1 cellular context compared by ENCODE assay signal in the genomic region with DNA sequence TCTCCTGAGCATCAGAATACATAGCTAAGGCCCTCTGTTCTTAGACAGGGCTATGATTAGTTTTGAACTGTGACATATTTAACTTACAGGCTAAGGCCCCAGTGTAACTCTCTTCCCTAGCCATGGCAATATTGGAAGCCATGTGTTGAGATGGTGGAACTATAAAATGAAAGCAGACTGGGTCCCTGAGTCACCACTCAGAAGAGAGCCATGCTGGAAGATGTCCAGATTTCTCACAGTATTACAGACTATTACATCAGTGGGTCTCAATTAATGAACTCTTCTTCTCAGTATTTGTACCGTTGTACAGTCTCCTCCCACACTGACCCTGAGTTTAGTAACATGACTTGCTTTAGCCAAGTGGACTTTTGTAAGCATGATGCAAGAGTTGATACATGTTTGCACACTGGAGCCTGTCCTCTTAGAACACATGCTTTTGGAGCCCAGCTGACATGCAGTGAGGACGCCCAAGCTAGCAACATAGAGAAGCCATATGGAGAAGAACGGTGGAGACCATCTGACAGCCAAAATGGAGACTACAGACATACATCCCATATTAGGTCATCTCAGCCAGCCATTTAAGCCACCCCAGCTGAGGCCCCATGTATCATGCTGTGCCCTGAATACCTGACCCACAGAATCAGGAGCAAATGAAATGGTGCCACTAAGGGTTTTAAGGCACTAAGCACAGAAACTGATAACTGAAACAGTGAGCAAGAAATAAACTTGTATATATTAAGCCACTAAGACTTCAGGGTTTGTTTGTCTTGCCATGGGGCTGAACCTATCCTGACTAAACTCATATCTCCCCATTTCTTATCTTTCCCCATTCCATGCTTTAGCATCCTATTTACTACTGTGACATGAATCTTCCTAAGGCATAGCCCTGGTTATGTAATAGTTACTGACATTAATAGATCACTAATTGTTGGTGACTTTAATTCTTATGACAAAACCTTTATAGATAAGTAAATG.
TF ChIP-seq lines count a peak whose summit lies in the region.

No MANE protein-coding gene starts in this region.

TF ChIP-seq in HepG2, 621 proteins besides CTCF, POLR2A, EP300 and RAD21 (continued from another document and continues in another):
- TF ChIP-seq CAMTA2 (CRISPR knock-in tag; IDR thresholded peaks at IDR 0.05; ENCODE audit: borderline replicate concordance), result no peak
- no peak for TF ChIP-seq SRF (IDR thresholded peaks at IDR 0.05; ENCODE audit: low read depth, low read length)
- no peak for TF ChIP-seq ZNF432 (CRISPR knock-in tag; IDR thresholded peaks at IDR 0.05; ENCODE audit: borderline replicate concordance)
- TF ChIP-seq MEIS2 (CRISPR knock-in tag; IDR thresholded peaks at IDR 0.05), result 0 out of 2 replicates have a peak, but pooled peaks have one; percentile 40
- TF ChIP-seq, protein P1, sequence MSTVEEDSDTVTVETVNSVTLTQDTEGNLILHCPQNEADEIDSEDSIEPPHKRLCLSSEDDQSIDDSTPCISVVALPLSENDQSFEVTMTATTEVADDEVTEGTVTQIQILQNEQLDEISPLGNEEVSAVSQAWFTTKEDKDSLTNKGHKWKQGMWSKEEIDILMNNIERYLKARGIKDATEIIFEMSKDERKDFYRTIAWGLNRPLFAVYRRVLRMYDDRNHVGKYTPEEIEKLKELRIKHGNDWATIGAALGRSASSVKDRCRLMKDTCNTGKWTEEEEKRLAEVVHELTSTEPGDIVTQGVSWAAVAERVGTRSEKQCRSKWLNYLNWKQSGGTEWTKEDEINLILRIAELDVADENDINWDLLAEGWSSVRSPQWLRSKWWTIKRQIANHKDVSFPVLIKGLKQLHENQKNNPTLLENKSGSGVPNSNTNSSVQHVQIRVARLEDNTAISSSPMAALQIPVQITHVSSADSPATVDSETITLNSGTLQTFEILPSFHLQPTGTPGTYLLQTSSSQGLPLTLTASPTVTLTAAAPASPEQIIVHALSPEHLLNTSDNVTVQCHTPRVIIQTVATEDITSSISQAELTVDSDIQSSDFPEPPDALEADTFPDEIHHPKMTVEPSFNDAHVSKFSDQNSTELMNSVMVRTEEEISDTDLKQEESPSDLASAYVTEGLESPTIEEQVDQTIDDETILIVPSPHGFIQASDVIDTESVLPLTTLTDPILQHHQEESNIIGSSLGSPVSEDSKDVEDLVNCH (CRISPR knock-in tag; IDR thresholded peaks at IDR 0.05), result no peak
- TF ChIP-seq, protein P2, sequence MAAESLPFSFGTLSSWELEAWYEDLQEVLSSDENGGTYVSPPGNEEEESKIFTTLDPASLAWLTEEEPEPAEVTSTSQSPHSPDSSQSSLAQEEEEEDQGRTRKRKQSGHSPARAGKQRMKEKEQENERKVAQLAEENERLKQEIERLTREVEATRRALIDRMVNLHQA (CRISPR knock-in tag; IDR thresholded peaks at IDR 0.05), result peak; percentile 97
- TF ChIP-seq ZNF598 (CRISPR knock-in tag; IDR thresholded peaks at IDR 0.05; ENCODE audit: borderline replicate concordance), result no peak
- peak; percentile 97 for TF ChIP-seq NFKBIZ (CRISPR knock-in tag; IDR thresholded peaks at IDR 0.05)
- TF ChIP-seq, protein P3, sequence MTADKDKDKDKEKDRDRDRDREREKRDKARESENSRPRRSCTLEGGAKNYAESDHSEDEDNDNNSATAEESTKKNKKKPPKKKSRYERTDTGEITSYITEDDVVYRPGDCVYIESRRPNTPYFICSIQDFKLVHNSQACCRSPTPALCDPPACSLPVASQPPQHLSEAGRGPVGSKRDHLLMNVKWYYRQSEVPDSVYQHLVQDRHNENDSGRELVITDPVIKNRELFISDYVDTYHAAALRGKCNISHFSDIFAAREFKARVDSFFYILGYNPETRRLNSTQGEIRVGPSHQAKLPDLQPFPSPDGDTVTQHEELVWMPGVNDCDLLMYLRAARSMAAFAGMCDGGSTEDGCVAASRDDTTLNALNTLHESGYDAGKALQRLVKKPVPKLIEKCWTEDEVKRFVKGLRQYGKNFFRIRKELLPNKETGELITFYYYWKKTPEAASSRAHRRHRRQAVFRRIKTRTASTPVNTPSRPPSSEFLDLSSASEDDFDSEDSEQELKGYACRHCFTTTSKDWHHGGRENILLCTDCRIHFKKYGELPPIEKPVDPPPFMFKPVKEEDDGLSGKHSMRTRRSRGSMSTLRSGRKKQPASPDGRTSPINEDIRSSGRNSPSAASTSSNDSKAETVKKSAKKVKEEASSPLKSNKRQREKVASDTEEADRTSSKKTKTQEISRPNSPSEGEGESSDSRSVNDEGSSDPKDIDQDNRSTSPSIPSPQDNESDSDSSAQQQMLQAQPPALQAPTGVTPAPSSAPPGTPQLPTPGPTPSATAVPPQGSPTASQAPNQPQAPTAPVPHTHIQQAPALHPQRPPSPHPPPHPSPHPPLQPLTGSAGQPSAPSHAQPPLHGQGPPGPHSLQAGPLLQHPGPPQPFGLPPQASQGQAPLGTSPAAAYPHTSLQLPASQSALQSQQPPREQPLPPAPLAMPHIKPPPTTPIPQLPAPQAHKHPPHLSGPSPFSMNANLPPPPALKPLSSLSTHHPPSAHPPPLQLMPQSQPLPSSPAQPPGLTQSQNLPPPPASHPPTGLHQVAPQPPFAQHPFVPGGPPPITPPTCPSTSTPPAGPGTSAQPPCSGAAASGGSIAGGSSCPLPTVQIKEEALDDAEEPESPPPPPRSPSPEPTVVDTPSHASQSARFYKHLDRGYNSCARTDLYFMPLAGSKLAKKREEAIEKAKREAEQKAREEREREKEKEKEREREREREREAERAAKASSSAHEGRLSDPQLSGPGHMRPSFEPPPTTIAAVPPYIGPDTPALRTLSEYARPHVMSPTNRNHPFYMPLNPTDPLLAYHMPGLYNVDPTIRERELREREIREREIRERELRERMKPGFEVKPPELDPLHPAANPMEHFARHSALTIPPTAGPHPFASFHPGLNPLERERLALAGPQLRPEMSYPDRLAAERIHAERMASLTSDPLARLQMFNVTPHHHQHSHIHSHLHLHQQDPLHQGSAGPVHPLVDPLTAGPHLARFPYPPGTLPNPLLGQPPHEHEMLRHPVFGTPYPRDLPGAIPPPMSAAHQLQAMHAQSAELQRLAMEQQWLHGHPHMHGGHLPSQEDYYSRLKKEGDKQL (CRISPR knock-in tag; IDR thresholded peaks at IDR 0.05; ENCODE audit: low read depth), result peak; percentile 76; the same call in 1 of the 2 replicates
- TF ChIP-seq GABPA (IDR thresholded peaks at IDR 0.05; ENCODE audit: low read depth, low read length), result no peak
- TF ChIP-seq GABPA (CRISPR knock-in tag; IDR thresholded peaks at IDR 0.05; ENCODE audit: low read depth), result no peak
- TF ChIP-seq ZNF333 (CRISPR knock-in tag; IDR thresholded peaks at IDR 0.05; ENCODE audit: borderline replicate concordance), result no peak
- no peak for TF ChIP-seq ZNF234 (CRISPR knock-in tag; conservative IDR thresholded peaks at IDR 0.05)
- peak; percentile 95 for TF ChIP-seq FOXJ3 (CRISPR knock-in tag; IDR thresholded peaks at IDR 0.05; ENCODE audit: borderline replicate concordance)
- no peak; the same call in 1 of the 2 replicates for TF ChIP-seq HCFC1 (IDR thresholded peaks at IDR 0.05; ENCODE audit: low read depth, low read length)
- TF ChIP-seq, protein P4, sequence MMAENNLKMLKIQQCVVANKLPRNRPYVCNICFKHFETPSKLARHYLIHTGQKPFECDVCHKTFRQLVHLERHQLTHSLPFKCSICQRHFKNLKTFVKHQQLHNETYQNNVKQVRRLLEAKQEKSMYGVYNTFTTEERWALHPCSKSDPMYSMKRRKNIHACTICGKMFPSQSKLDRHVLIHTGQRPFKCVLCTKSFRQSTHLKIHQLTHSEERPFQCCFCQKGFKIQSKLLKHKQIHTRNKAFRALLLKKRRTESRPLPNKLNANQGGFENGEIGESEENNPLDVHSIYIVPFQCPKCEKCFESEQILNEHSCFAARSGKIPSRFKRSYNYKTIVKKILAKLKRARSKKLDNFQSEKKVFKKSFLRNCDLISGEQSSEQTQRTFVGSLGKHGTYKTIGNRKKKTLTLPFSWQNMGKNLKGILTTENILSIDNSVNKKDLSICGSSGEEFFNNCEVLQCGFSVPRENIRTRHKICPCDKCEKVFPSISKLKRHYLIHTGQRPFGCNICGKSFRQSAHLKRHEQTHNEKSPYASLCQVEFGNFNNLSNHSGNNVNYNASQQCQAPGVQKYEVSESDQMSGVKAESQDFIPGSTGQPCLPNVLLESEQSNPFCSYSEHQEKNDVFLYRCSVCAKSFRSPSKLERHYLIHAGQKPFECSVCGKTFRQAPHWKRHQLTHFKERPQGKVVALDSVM (CRISPR knock-in tag; IDR thresholded peaks at IDR 0.05), result 0 out of 2 replicates have a peak, but pooled peaks have one; percentile 38
- 0 out of 2 replicates have a peak, but pooled peaks have one; percentile 21 for TF ChIP-seq FOXA1 (IDR thresholded peaks at IDR 0.05)
- peak; percentile 94 for TF ChIP-seq FOXA1 (CRISPR knock-in tag; IDR thresholded peaks at IDR 0.05)
- TF ChIP-seq, protein P5, sequence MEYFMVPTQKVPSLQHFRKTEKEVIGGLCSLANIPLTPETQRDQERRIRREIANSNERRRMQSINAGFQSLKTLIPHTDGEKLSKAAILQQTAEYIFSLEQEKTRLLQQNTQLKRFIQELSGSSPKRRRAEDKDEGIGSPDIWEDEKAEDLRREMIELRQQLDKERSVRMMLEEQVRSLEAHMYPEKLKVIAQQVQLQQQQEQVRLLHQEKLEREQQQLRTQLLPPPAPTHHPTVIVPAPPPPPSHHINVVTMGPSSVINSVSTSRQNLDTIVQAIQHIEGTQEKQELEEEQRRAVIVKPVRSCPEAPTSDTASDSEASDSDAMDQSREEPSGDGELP (IDR thresholded peaks at IDR 0.05; ENCODE audit: borderline replicate concordance, low read depth), result peak; percentile 98
- 0 out of 2 replicates have a peak, but pooled peaks have one; percentile 14 for TF ChIP-seq ONECUT2 (CRISPR knock-in tag; IDR thresholded peaks at IDR 0.05)
- TF ChIP-seq ZBTB1 (CRISPR knock-in tag; IDR thresholded peaks at IDR 0.05; ENCODE audit: borderline replicate concordance), result no peak
- TF ChIP-seq PPARG (CRISPR knock-in tag; conservative IDR thresholded peaks at IDR 0.05), result 0 out of 2 replicates have a peak, but pooled peaks have one; percentile 27
- TF ChIP-seq, protein P6, sequence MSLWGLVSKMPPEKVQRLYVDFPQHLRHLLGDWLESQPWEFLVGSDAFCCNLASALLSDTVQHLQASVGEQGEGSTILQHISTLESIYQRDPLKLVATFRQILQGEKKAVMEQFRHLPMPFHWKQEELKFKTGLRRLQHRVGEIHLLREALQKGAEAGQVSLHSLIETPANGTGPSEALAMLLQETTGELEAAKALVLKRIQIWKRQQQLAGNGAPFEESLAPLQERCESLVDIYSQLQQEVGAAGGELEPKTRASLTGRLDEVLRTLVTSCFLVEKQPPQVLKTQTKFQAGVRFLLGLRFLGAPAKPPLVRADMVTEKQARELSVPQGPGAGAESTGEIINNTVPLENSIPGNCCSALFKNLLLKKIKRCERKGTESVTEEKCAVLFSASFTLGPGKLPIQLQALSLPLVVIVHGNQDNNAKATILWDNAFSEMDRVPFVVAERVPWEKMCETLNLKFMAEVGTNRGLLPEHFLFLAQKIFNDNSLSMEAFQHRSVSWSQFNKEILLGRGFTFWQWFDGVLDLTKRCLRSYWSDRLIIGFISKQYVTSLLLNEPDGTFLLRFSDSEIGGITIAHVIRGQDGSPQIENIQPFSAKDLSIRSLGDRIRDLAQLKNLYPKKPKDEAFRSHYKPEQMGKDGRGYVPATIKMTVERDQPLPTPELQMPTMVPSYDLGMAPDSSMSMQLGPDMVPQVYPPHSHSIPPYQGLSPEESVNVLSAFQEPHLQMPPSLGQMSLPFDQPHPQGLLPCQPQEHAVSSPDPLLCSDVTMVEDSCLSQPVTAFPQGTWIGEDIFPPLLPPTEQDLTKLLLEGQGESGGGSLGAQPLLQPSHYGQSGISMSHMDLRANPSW (CRISPR knock-in tag; IDR thresholded peaks at IDR 0.05; ENCODE audit: borderline replicate concordance), result no peak
- peak; percentile 60 for TF ChIP-seq TCF7 (IDR thresholded peaks at IDR 0.05; ENCODE audit: low read depth)
- no peak for TF ChIP-seq HNRNPL (IDR thresholded peaks at IDR 0.05; ENCODE audit: low read depth, low read length)
- TF ChIP-seq ZNF703 (CRISPR knock-in tag; IDR thresholded peaks at IDR 0.05; ENCODE audit: borderline replicate concordance), result 0 out of 2 replicates have a peak, but pooled peaks have one; percentile 41
- TF ChIP-seq KDM5B (CRISPR knock-in tag; IDR thresholded peaks at IDR 0.05; ENCODE audit: borderline replicate concordance), result no peak
- TF ChIP-seq, protein P7, sequence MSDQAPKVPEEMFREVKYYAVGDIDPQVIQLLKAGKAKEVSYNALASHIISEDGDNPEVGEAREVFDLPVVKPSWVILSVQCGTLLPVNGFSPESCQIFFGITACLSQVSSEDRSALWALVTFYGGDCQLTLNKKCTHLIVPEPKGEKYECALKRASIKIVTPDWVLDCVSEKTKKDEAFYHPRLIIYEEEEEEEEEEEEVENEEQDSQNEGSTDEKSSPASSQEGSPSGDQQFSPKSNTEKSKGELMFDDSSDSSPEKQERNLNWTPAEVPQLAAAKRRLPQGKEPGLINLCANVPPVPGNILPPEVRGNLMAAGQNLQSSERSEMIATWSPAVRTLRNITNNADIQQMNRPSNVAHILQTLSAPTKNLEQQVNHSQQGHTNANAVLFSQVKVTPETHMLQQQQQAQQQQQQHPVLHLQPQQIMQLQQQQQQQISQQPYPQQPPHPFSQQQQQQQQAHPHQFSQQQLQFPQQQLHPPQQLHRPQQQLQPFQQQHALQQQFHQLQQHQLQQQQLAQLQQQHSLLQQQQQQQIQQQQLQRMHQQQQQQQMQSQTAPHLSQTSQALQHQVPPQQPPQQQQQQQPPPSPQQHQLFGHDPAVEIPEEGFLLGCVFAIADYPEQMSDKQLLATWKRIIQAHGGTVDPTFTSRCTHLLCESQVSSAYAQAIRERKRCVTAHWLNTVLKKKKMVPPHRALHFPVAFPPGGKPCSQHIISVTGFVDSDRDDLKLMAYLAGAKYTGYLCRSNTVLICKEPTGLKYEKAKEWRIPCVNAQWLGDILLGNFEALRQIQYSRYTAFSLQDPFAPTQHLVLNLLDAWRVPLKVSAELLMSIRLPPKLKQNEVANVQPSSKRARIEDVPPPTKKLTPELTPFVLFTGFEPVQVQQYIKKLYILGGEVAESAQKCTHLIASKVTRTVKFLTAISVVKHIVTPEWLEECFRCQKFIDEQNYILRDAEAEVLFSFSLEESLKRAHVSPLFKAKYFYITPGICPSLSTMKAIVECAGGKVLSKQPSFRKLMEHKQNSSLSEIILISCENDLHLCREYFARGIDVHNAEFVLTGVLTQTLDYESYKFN (CRISPR knock-in tag; conservative IDR thresholded peaks at IDR 0.05), result peak; percentile 92
- TF ChIP-seq, protein P8, sequence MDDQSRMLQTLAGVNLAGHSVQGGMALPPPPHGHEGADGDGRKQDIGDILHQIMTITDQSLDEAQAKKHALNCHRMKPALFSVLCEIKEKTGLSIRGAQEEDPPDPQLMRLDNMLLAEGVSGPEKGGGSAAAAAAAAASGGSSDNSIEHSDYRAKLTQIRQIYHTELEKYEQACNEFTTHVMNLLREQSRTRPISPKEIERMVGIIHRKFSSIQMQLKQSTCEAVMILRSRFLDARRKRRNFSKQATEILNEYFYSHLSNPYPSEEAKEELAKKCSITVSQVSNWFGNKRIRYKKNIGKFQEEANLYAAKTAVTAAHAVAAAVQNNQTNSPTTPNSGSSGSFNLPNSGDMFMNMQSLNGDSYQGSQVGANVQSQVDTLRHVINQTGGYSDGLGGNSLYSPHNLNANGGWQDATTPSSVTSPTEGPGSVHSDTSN (CRISPR knock-in tag; IDR thresholded peaks at IDR 0.05; ENCODE audit: borderline replicate concordance), result no peak
- TF ChIP-seq, protein P9, sequence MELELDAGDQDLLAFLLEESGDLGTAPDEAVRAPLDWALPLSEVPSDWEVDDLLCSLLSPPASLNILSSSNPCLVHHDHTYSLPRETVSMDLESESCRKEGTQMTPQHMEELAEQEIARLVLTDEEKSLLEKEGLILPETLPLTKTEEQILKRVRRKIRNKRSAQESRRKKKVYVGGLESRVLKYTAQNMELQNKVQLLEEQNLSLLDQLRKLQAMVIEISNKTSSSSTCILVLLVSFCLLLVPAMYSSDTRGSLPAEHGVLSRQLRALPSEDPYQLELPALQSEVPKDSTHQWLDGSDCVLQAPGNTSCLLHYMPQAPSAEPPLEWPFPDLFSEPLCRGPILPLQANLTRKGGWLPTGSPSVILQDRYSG (CRISPR knock-in tag; IDR thresholded peaks at IDR 0.05), result no peak
- no peak for TF ChIP-seq HNRNPH1 (optimal IDR thresholded peaks at IDR 0.05; ENCODE audit: low read depth, low read length)
- TF ChIP-seq EZH2 (conservative IDR thresholded peaks at IDR 0.05; ENCODE audit: low read depth, low read length), result no peak
